1 cellular context compared by ENCODE assay signal in the genomic region with DNA sequence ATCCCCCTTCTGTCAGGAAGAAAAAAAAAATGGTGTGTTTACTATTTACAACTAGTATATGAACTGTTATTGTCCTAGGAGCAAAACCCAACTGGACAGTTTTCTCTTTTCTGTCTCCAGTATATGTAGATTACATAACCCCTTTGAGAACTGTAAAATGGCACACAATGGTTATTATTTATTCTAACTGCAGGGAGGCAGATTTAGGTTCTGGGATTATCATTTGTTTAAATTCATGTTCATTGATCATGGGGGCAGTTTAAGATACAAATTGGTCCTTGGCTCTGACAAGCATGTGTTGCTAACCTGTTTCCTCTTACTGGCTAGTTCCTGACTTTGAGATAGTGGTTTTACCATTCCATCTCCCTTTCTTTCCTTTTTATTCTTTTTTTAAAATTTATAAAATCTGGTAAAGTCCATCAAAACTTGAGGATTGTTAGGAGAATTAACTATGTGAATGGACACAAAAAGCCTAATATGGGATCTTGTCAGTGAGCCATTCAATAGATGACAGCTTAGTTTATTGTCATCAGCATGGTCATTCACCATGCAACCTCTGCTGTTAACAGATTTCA.
TF ChIP-seq lines count a peak whose summit lies in the region.

No MANE protein-coding gene starts in this region.

TF ChIP-seq in GM23338, 12 proteins besides CTCF, POLR2A, EP300 and RAD21 (continued from another document):
- TF ChIP-seq, protein P1, sequence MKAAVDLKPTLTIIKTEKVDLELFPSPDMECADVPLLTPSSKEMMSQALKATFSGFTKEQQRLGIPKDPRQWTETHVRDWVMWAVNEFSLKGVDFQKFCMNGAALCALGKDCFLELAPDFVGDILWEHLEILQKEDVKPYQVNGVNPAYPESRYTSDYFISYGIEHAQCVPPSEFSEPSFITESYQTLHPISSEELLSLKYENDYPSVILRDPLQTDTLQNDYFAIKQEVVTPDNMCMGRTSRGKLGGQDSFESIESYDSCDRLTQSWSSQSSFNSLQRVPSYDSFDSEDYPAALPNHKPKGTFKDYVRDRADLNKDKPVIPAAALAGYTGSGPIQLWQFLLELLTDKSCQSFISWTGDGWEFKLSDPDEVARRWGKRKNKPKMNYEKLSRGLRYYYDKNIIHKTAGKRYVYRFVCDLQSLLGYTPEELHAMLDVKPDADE (IDR thresholded peaks at IDR 0.05) = no peak
- TF ChIP-seq EZH2 (IDR thresholded peaks at IDR 0.05; ENCODE audit: low read depth, unreplicated experiment) = no peak
- TF ChIP-seq NANOG (IDR thresholded peaks at IDR 0.05; ENCODE audit: borderline replicate concordance) = no peak
- TF ChIP-seq ZNF114 (CRISPR knock-in tag; IDR thresholded peaks at IDR 0.05) = no peak
- TF ChIP-seq ZNF331 (CRISPR knock-in tag; IDR thresholded peaks at IDR 0.05; ENCODE audit: low read depth) = no peak
- TF ChIP-seq, protein P2, sequence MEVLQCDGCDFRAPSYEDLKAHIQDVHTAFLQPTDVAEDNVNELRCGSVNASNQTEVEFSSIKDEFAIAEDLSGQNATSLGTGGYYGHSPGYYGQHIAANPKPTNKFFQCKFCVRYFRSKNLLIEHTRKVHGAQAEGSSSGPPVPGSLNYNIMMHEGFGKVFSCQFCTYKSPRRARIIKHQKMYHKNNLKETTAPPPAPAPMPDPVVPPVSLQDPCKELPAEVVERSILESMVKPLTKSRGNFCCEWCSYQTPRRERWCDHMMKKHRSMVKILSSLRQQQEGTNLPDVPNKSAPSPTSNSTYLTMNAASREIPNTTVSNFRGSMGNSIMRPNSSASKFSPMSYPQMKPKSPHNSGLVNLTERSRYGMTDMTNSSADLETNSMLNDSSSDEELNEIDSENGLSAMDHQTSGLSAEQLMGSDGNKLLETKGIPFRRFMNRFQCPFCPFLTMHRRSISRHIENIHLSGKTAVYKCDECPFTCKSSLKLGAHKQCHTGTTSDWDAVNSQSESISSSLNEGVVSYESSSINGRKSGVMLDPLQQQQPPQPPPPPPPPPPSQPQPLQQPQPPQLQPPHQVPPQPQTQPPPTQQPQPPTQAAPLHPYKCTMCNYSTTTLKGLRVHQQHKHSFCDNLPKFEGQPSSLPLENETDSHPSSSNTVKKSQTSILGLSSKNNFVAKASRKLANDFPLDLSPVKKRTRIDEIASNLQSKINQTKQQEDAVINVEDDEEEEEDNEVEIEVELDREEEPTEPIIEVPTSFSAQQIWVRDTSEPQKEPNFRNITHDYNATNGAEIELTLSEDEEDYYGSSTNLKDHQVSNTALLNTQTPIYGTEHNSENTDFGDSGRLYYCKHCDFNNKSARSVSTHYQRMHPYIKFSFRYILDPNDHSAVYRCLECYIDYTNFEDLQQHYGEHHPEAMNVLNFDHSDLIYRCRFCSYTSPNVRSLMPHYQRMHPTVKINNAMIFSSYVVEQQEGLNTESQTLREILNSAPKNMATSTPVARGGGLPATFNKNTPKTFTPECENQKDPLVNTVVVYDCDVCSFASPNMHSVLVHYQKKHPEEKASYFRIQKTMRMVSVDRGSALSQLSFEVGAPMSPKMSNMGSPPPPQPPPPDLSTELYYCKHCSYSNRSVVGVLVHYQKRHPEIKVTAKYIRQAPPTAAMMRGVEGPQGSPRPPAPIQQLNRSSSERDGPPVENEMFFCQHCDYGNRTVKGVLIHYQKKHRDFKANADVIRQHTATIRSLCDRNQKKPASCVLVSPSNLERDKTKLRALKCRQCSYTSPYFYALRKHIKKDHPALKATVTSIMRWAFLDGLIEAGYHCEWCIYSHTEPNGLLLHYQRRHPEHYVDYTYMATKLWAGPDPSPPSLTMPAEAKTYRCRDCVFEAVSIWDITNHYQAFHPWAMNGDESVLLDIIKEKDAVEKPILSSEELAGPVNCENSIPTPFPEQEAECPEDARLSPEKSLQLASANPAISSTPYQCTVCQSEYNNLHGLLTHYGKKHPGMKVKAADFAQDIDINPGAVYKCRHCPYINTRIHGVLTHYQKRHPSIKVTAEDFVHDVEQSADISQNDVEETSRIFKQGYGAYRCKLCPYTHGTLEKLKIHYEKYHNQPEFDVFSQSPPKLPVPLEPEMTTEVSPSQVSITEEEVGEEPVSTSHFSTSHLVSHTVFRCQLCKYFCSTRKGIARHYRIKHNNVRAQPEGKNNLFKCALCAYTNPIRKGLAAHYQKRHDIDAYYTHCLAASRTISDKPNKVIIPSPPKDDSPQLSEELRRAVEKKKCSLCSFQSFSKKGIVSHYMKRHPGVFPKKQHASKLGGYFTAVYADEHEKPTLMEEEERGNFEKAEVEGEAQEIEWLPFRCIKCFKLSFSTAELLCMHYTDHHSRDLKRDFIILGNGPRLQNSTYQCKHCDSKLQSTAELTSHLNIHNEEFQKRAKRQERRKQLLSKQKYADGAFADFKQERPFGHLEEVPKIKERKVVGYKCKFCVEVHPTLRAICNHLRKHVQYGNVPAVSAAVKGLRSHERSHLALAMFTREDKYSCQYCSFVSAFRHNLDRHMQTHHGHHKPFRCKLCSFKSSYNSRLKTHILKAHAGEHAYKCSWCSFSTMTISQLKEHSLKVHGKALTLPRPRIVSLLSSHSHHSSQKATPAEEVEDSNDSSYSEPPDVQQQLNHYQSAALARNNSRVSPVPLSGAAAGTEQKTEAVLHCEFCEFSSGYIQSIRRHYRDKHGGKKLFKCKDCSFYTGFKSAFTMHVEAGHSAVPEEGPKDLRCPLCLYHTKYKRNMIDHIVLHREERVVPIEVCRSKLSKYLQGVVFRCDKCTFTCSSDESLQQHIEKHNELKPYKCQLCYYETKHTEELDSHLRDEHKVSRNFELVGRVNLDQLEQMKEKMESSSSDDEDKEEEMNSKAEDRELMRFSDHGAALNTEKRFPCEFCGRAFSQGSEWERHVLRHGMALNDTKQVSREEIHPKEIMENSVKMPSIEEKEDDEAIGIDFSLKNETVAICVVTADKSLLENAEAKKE (CRISPR knock-in tag; IDR thresholded peaks at IDR 0.05) = no peak
- no peak for TF ChIP-seq CREB1 (CRISPR knock-in tag; IDR thresholded peaks at IDR 0.05; ENCODE audit: low read depth)
- no peak for TF ChIP-seq POLR2AphosphoS5 (IDR thresholded peaks at IDR 0.05; ENCODE audit: low read depth)
TF ChIP-seq in GM23338: peak in this region for 0.
